Comparison of ENCODE assay signal across 9 cellular contexts in the genomic region with DNA sequence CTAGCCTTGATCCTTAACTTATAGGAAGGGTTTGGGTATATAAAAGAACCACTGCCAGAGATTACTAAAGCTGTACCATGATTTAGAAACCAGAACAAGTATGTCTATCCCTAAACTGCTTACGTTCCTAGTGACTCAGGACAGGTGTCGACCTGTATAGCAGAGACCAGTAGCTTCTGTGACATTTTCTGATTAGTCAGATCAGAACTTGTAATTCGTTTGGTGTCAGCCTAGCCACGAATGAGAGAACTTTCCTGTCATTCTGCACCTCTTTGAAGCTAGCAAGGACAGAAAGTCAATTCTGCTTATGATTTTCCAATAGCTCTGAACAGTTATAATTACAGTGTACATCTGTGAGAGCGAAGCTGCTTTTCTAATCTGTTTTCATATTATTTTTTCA. TPM values are rescaled to one million over a fixed set of nuclear protein-coding genes. Genes with fewer than 3 reads are reported as not detected.
DNase-seq lines count a peak whose midpoint lies in the region; ATAC-seq and TF ChIP-seq lines count a peak whose summit lies in the region.
"Had no signal": no experiment of that assay in that cellular context is flagged by ENCODE, and none has a peak within 500 bp of the region (broad histone marks: within the 10 kb centered on the region; RNA-seq: fewer than 3 reads in every experiment).

No MANE protein-coding gene starts in this region.

- peak overlapping the region; percentile 92 for H3K27ac Mint-ChIP-seq in activated T-cell treated with anti-CD3 and anti-CD28 coated beads, Interleukin-2, amount 50 U/mL, for 24 hours
- H3K27ac Mint-ChIP-seq in stimulated activated memory B cell treated with anti-CD40 and anti-IgM and Interleukin-4, amounts not matched to agents 10 μg/mL and 1 μg/mL and 100 μg/mL, for 72 hours, result peak overlapping the region; percentile 73
- no peak overlapping the region for H3K27ac Mint-ChIP-seq in progenitor cell of endocrine pancreas

- peak; percentile 86 for ATAC-seq in GM21786 (IDR thresholded peaks at IDR 0.05; ENCODE audit: unreplicated experiment)
- peak; percentile 78 for ATAC-seq in HG03571 (IDR thresholded peaks at IDR 0.05; ENCODE audit: unreplicated experiment)
- ATAC-seq in stimulated activated memory B cell treated with anti-CD40 and anti-IgM and Interleukin-4, amounts not matched to agents 10 μg/mL and 1 μg/mL and 100 μg/mL, for 72 hours, result peak; percentile 94

- no peaks in the 10 kb centered on the region for H3K27me3 Mint-ChIP-seq in activated T-cell treated with anti-CD3 and anti-CD28 coated beads, Interleukin-2, amount 50 U/mL, for 24 hours
- H3K27me3 Mint-ChIP-seq in stimulated activated memory B cell treated with anti-CD40 and anti-IgM and Interleukin-4, amounts not matched to agents 10 μg/mL and 1 μg/mL and 100 μg/mL, for 72 hours, result no peaks in the 10 kb centered on the region
- H3K27me3 Mint-ChIP-seq in progenitor cell of endocrine pancreas, result no peaks in the 10 kb centered on the region

- peaks cover 2% of the 10 kb centered on the region for H3K9me3 Mint-ChIP-seq in activated T-cell treated with anti-CD3 and anti-CD28 coated beads, Interleukin-2, amount 50 U/mL, for 24 hours
- H3K9me3 Mint-ChIP-seq in stimulated activated memory B cell treated with anti-CD40 and anti-IgM and Interleukin-4, amounts not matched to agents 10 μg/mL and 1 μg/mL and 100 μg/mL, for 72 hours, result peaks cover 3% of the 10 kb centered on the region
- peaks cover 6% of the 10 kb centered on the region for H3K9me3 Mint-ChIP-seq in progenitor cell of endocrine pancreas (ENCODE audit: low read depth)

- peaks cover 52% of the 10 kb centered on the region for H3K4me1 Mint-ChIP-seq in activated T-cell treated with anti-CD3 and anti-CD28 coated beads, Interleukin-2, amount 50 U/mL, for 24 hours (ENCODE audit: low read depth)
- peaks cover 45% of the 10 kb centered on the region for H3K4me1 Mint-ChIP-seq in stimulated activated memory B cell treated with anti-CD40 and anti-IgM and Interleukin-4, amounts not matched to agents 10 μg/mL and 1 μg/mL and 100 μg/mL, for 72 hours
- peaks cover 2% of the 10 kb centered on the region for H3K4me1 Mint-ChIP-seq in progenitor cell of endocrine pancreas (ENCODE audit: low read depth)

- peak overlapping the region; percentile 56 for H3K4me3 Mint-ChIP-seq in activated T-cell treated with anti-CD3 and anti-CD28 coated beads, Interleukin-2, amount 50 U/mL, for 24 hours
- H3K4me3 Mint-ChIP-seq in stimulated activated memory B cell treated with anti-CD40 and anti-IgM and Interleukin-4, amounts not matched to agents 10 μg/mL and 1 μg/mL and 100 μg/mL, for 72 hours, result no peak overlapping the region
- H3K4me3 Mint-ChIP-seq in progenitor cell of endocrine pancreas (ENCODE audit: low read depth), result no peak overlapping the region

- no peak for TF ChIP-seq CTCF in progenitor cell of endocrine pancreas (IDR thresholded peaks at IDR 0.05; ENCODE audit: unreplicated experiment)

- no peaks in the 10 kb centered on the region for H3K36me3 Mint-ChIP-seq in activated T-cell treated with anti-CD3 and anti-CD28 coated beads, Interleukin-2, amount 50 U/mL, for 24 hours (ENCODE audit: low read depth)
- H3K36me3 Mint-ChIP-seq in stimulated activated memory B cell treated with anti-CD40 and anti-IgM and Interleukin-4, amounts not matched to agents 10 μg/mL and 1 μg/mL and 100 μg/mL, for 72 hours, result peaks cover 47% of the 10 kb centered on the region
- H3K36me3 Mint-ChIP-seq in progenitor cell of endocrine pancreas (ENCODE audit: insufficient read depth), result no peaks in the 10 kb centered on the region

- DNase-seq in activated T-cell treated with anti-CD3 and anti-CD28 coated beads, Interleukin-2, amount 50 U/mL, for 24 hours, result no peak
- DNase-seq in activated T-cell treated with anti-CD3 and anti-CD28 coated beads, Interleukin-2, amount 50 U/mL, for 1 hour, result no peak
- DNase-seq in RPMI8226, result no peak
- no peak for DNase-seq in progenitor cell of endocrine pancreas (ENCODE audit: low spot score, unreplicated experiment)
- DNase-seq in kidney tubule cell (ENCODE audit: low spot score), result no peak

RNA-seq across cellular contexts. Expression of gene PRKACG, which starts 39.5 kb away (rescaled TPM):
- total RNA-seq in progenitor cell of endocrine pancreas, result not detected in 2 replicates
- total RNA-seq: urinary bladder had no signal
